In genomic region chr12:66301944-66302826, GRCh38 we compare ENCODE assay signal across 8 cellular contexts. TPM values are rescaled to one million over a fixed set of nuclear protein-coding genes. Genes with fewer than 3 reads are reported as not detected.
DNase-seq lines count a peak whose midpoint lies in the region; ATAC-seq lines count a peak whose summit lies in the region.

Gene HELB, plus strand, starts transcription at chr12:66302493. Its CDS starts 111 bp downstream, at chr12:66302604.

- H3K27ac ChIP-seq in effector memory CD4-positive, alpha-beta T cell (ENCODE audit: insufficient read depth, low read length, poor library complexity, severe bottlenecking): peak within 1 kb of the TSS; percentile 88

- no peaks in the 10 kb centered on the region for H3K27me3 ChIP-seq in effector memory CD4-positive, alpha-beta T cell (replicated peaks; ENCODE audit: control insufficient read depth, insufficient read depth, low read length, poor library complexity, severe bottlenecking)

- H3K4me3 ChIP-seq in effector memory CD4-positive, alpha-beta T cell (ENCODE audit: insufficient read depth, low read depth, low read length, poor library complexity, severe bottlenecking): peak within 1 kb of the TSS; percentile 85

- DNase-seq in COR-L47 (lab: John Stamatoyannopoulos, UW) (peak; percentile 98), HT1080 (ENCODE audit: low read depth) (peak; percentile 85), NOMO-1 (lab: John Stamatoyannopoulos, UW; ENCODE audit: unreplicated experiment in 2 of 2) (peak; percentile 95 to 97), lung microvascular endothelial cell (ENCODE audit: low read depth in 2 of 2) (peak; percentile 96 to 98)
- DNase-seq in activated CD8-positive, alpha-beta memory T cell treated with anti-CD3 and anti-CD28 coated beads for 24 hours: peak; percentile 98
- DNase-seq in effector memory CD4-positive, alpha-beta T cell: peak; percentile 92 to 97 (median 96)
- DNase-seq in stimulated activated CD4-positive, alpha-beta T cell treated with anti-CD3 and anti-CD28 coated beads, TNF-alpha, amount 100 ng/mL, for 4 hours (ENCODE audit: low read depth in 3 of 3): peak; percentile 97

- no peaks in the 10 kb centered on the region for H3K9me3 ChIP-seq in effector memory CD4-positive, alpha-beta T cell (ENCODE audit: control insufficient read depth, low read length)

- peaks cover 14% of the 10 kb centered on the region for H3K4me1 ChIP-seq in effector memory CD4-positive, alpha-beta T cell (ENCODE audit: control insufficient read depth, insufficient read depth, low read length, poor library complexity, severe bottlenecking)

- peaks cover 6% of the 10 kb centered on the region for H3K36me3 ChIP-seq in effector memory CD4-positive, alpha-beta T cell (ENCODE audit: control insufficient read depth, insufficient read depth, low read length)

- peak; percentile 91 for ATAC-seq in GM21367 (IDR thresholded peaks at IDR 0.05; ENCODE audit: unreplicated experiment)

RNA-seq across cellular contexts. Expression of gene HELB, which starts in this region (rescaled TPM):
- 1.1 and 1.4 TPM in 2 replicates for total RNA-seq in HT1080 (2014; rRNA removed; shearing (Covaris generic))
- polyA plus RNA-seq in HT1080 (2015; cell fraction: cytosol; rRNA removed): 1.3 and 2.1 TPM in 2 replicates
- 4.9 and 6.4 TPM in 2 replicates for polyA plus RNA-seq in HT1080 (2015; cell fraction: nucleus; rRNA removed)
- total RNA-seq in lung microvascular endothelial cell: 1.1 and 1.2 TPM in 2 replicates

Comparison
In these comparisons a context has a peak if more than half of its experiments do, and no peak if none do; other contexts are left out.
1. Peak in every context shown above with its lines: DNase-seq, ATAC-seq, H3K4me3 ChIP-seq and H3K27ac ChIP-seq.